ENCODE assay signal across 18 cellular contexts in genomic region chr1:234584431-234584805, GRCh38. TPM values are rescaled to one million over a fixed set of nuclear protein-coding genes. Genes with fewer than 3 reads are reported as not detected.
DNase-seq lines count a peak whose midpoint lies in the region; ATAC-seq and TF ChIP-seq lines count a peak whose summit lies in the region.
"Had no signal": no experiment of that assay in that cellular context is flagged by ENCODE, and none has a peak within 500 bp of the region (broad histone marks: within the 10 kb centered on the region; RNA-seq: fewer than 3 reads in every experiment).

No MANE protein-coding gene starts in this region.

- H3K27ac ChIP-seq in left ventricle myocardium inferior (replicated peaks), result peak overlapping the region; percentile 91
- peak overlapping the region; percentile 17 to 82 (median 69) for H3K27ac ChIP-seq in right lobe of liver
- peak overlapping the region; percentile 96 for H3K27ac ChIP-seq in skeletal muscle tissue (ENCODE audit: low read depth, low read length)
- H3K27ac ChIP-seq: KMS-11, pancreas had no signal

- no peak overlapping the region for H3K4me3 Mint-ChIP-seq in mesothelial cell of epicardium
- H3K4me3 Mint-ChIP-seq: activated CD8-positive, alpha-beta memory T cell treated with anti-CD3 and anti-CD28 coated beads, Interleukin-2, amount 10 ng/mL, durations not matched to agents 7 days and 5 days; CD4-positive, alpha-beta memory T cell had no signal

- H3K27me3 Mint-ChIP-seq in mesothelial cell of epicardium (ENCODE audit: low read depth), result no peaks in the 10 kb centered on the region
- H3K27me3 Mint-ChIP-seq: CD4-positive, alpha-beta memory T cell had no signal

- WGBS in right lobe of liver (ENCODE audit: insufficient coverage, low coverage, low lambda C conversion rate, missing lambda C conversion rate), result 42% methylated on average over 5 of the region's 6 CpGs

- peaks cover 61% of the 10 kb centered on the region for H3K4me1 ChIP-seq in left ventricle myocardium inferior
- H3K4me1 ChIP-seq in right lobe of liver, result peaks cover 0 to 24% (median 4%) of the 10 kb centered on the region in 4 donors
- peaks cover 53 to 67% (median 58%) of the 10 kb centered on the region in 3 donors for H3K4me1 ChIP-seq in skeletal muscle tissue (ENCODE audit: control insufficient read depth in 3 of 3, insufficient read depth in 3 of 3, low read length in 3 of 3)
- H3K4me1 ChIP-seq: pancreas had no signal

- peaks cover 40% of the 10 kb centered on the region for H3K4me1 Mint-ChIP-seq in mesothelial cell of epicardium

- ATAC-seq in left cardiac atrium, result no peak
- ATAC-seq in right lobe of liver, result peak; percentile 69 to 85 (median 74)
- ATAC-seq in HG03378 (IDR thresholded peaks at IDR 0.05; ENCODE audit: unreplicated experiment), result no peak
- ATAC-seq: mucosa of descending colon had no signal

- intact Hi-C loops in left ventricle myocardium inferior (cut with micrococcal nuclease), result no loop called here
- intact Hi-C loops in left cardiac atrium (cut with DNase I), result loop anchor here in 1 of 2 donors (5.0 kb wide), 1 partner anchor 47 kb away; no protein-coding TSS in a partner anchor
- intact Hi-C loops in right lobe of liver (cut with DNase I), result no loop called here

- no peak overlapping the region for H3K27ac Mint-ChIP-seq in mesothelial cell of epicardium

- H3K9me3 ChIP-seq in left ventricle myocardium inferior (replicated peaks) (no peaks in the 10 kb centered on the region), right lobe of liver (no peaks in the 10 kb centered on the region), skeletal muscle tissue (ENCODE audit: control insufficient read depth in 3 of 3, low read length in 3 of 3) (no peaks in the 10 kb centered on the region)
- H3K9me3 ChIP-seq: mucosa of descending colon, pancreas had no signal

- DNase-seq in left ventricle myocardium inferior (no peak), left cardiac atrium (no peak), right lobe of liver (no peak), NCI-H1092 (lab: John Stamatoyannopoulos, UW) (no peak), mesothelial cell of epicardium (ENCODE audit: low spot score in 2 of 2, unreplicated experiment in 2 of 2) (no peak), NCI-H128 (lab: John Stamatoyannopoulos, UW; ENCODE audit: unreplicated experiment) (no peak)
- DNase-seq: activated CD4-positive, alpha-beta T cell treated with anti-CD3 and anti-CD28 coated beads for 1 hour; CD4-positive, alpha-beta memory T cell; mucosa of descending colon; NCI-H1105; NCI-H526 treated with DMSO at 0.1 percent for 48 hours; pancreas; trophoblast cell had no signal

- no peaks in the 10 kb centered on the region for H3K36me3 ChIP-seq in left ventricle myocardium inferior
- H3K36me3 ChIP-seq in right lobe of liver, result no peaks in the 10 kb centered on the region
- H3K36me3 ChIP-seq in skeletal muscle tissue (ENCODE audit: control insufficient read depth in 3 of 3, insufficient read depth in 3 of 3, low read length in 3 of 3), result no peaks in the 10 kb centered on the region
- H3K36me3 ChIP-seq: pancreas had no signal

- H3K36me3 Mint-ChIP-seq in mesothelial cell of epicardium, result no peaks in the 10 kb centered on the region
- H3K36me3 Mint-ChIP-seq: activated CD8-positive, alpha-beta memory T cell treated with anti-CD3 and anti-CD28 coated beads, Interleukin-2, amount 10 ng/mL, durations not matched to agents 7 days and 5 days; CD4-positive, alpha-beta memory T cell had no signal

- H3K27me3 ChIP-seq in left ventricle myocardium inferior (ENCODE audit: low read depth) (no peaks in the 10 kb centered on the region), right lobe of liver (no peaks in the 10 kb centered on the region), skeletal muscle tissue (ENCODE audit: control insufficient read depth in 3 of 3, insufficient read depth in 3 of 3, low read length in 3 of 3) (no peaks in the 10 kb centered on the region)
- H3K27me3 ChIP-seq: pancreas had no signal

- TF ChIP-seq CTCF in left ventricle myocardium inferior (IDR thresholded peaks at IDR 0.05; ENCODE audit: borderline replicate concordance) (no peak), right lobe of liver (IDR thresholded peaks at IDR 0.05) (no peak), mesothelial cell of epicardium (IDR thresholded peaks at IDR 0.05; ENCODE audit: unreplicated experiment) (no peak)

- H3K4me3 ChIP-seq in left ventricle myocardium inferior, result no peak overlapping the region
- no peak overlapping the region for H3K4me3 ChIP-seq in right lobe of liver
- peak overlapping the region in 2 of 3 donors; percentile 29 to 34 for H3K4me3 ChIP-seq in skeletal muscle tissue (ENCODE audit: low read length in 3 of 3)
- H3K4me3 ChIP-seq: mucosa of descending colon, pancreas had no signal

- H3K9ac ChIP-seq in skeletal muscle tissue (ENCODE audit: low read depth in 1 of 3, low read length in 3 of 3), result peak overlapping the region; percentile 69 to 71 (median 70)
- H3K9ac ChIP-seq: KMS-11 had no signal

- TF ChIP-seq POLR2A in right lobe of liver (IDR thresholded peaks at IDR 0.05), result no peak

- peaks cover 4% of the 10 kb centered on the region for H3K9me3 Mint-ChIP-seq in mesothelial cell of epicardium
- H3K9me3 Mint-ChIP-seq: activated T-helper 2 cell treated with anti-CD3 and anti-CD28 coated beads, Interferon-gamma antibody, Interleukin-2, Interleukin-4, amounts not matched to agents 10 μg/mL and 5 μg/mL and 100 μg/mL, durations not matched to agents 14 hours and 24 hours and 36 hours; CD4-positive, alpha-beta memory T cell had no signal

RNA-seq across cellular contexts. Expression of gene IRF2BP2, which starts 25.6 kb away (rescaled TPM):
- total RNA-seq in left ventricle myocardium inferior (126 TPM), left cardiac atrium (100 to 1,000 TPM in 1 of 2 donors, 10 to 100 TPM in 1; 98.0 to 100 TPM), right lobe of liver (10 to 100 TPM; 35.3 to 93.2 (median 56.8) TPM), skeletal muscle tissue (83.0 TPM), mesothelial cell of epicardium (130 to 134 TPM (median 130 TPM) in 3 replicates)

Comparison
In these comparisons a context has a peak if more than half of its experiments do, and no peak if none do; other contexts are left out.
1. H3K4me3 ChIP-seq: peak in skeletal muscle tissue (2 of 3); none in left ventricle myocardium inferior (single experiment) and right lobe of liver (0 of 3).
2. ATAC-seq: peak in right lobe of liver (4 of 4); none in left cardiac atrium (0 of 2) and HG03378 (single experiment).
3. Peak in every context shown above with its lines, with median percentiles within 50 percentile points of each other: H3K27ac ChIP-seq.